Comparison of ENCODE assay signal across 32 cellular contexts in the genomic region with DNA sequence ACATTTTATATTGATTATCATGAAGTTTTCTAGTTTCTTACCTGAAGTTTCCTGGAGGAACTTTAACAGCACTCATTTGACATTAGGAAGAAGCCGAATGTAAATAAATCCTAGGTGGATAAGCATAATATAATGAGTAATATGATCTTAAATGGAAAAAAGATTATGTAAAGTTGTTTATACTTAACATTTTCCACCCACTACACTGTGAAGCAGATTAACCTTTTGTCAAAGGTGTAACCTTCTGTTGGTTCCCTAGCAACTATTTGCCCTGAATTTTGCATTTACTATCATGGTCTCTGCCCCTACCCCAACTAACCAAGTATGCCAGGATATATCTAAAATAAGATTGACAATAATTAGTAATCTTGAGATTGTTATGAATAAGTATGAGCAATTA. TPM values are rescaled to one million over a fixed set of nuclear protein-coding genes. Genes with fewer than 3 reads are reported as not detected.
"Had no signal": no experiment of that assay in that cellular context is flagged by ENCODE, and none has a peak within 500 bp of the region (broad histone marks: within the 10 kb centered on the region; RNA-seq: fewer than 3 reads in every experiment).

UGT2A1 (minus strand) TSS at position 101 of the 400 bp plus-strand sequence. CDS start 5,603 bp downstream, outside the sequence.

- H3K36me3 Mint-ChIP-seq: stimulated activated effector memory CD8-positive, alpha-beta T cell treated with anti-CD3 and anti-CD28 coated beads, Interleukin-12 subunit alpha, Interleukin-12 subunit beta, amount 100 ng/mL, for 72 hours; stimulated activated memory B cell treated with anti-CD40 and anti-IgM and Interleukin-4, amounts not matched to agents 10 μg/mL and 1 μg/mL and 100 μg/mL, for 72 hours; stimulated activated naive B cell treated with anti-CD40 and anti-IgM and Interleukin-4, amounts not matched to agents 10 μg/mL and 1 μg/mL and 100 μg/mL, for 72 hours; type B pancreatic cell had no signal

- H3K9me3 Mint-ChIP-seq: stimulated activated naive B cell treated with anti-CD40 and anti-IgM and Interleukin-4, amounts not matched to agents 10 μg/mL and 1 μg/mL and 100 μg/mL, for 72 hours; stimulated activated naive CD8-positive, alpha-beta T cell treated with anti-CD3 and anti-CD28 coated beads, Interleukin-15, amount 100 ng/mL, for 72 hours; stimulated activated naive CD8-positive, alpha-beta T cell treated with anti-CD3 and anti-CD28 coated beads, Interleukin-15, Interleukin-2, amounts not matched to agents 100 ng/mL and 50 ng/mL, for 24 hours; type B pancreatic cell had no signal

- H3K27me3 ChIP-seq: stomach, suprapubic skin, testis, thyroid gland, tibial artery, tibial nerve, transverse colon, upper lobe of left lung, upper lobe of right lung, uterus, vagina had no signal

- H3K4me1 ChIP-seq: stomach, suprapubic skin, testis, thyroid gland, tibial artery, tibial nerve, transverse colon, upper lobe of left lung, upper lobe of right lung, uterus, vagina had no signal

- DNase-seq: stimulated activated CD4-positive, alpha-beta T cell treated with anti-CD3 and anti-CD28 coated beads, Interleukin-2, amount 100 ng/mL, for 48 hours; stimulated activated CD4-positive, alpha-beta T cell treated with anti-CD3 and anti-CD28 coated beads, Interleukin-4, amount 100 ng/mL, for 1 hour; stimulated activated CD4-positive, alpha-beta T cell treated with anti-CD3 and anti-CD28 coated beads, Interleukin-4, amount 100 ng/mL, for 24 hours; stimulated activated CD4-positive, alpha-beta T cell treated with anti-CD3 and anti-CD28 coated beads, Interleukin-4, amount 100 ng/mL, for 4 hours; stimulated activated CD8-positive, alpha-beta memory T cell treated with anti-CD3 and anti-CD28 coated beads, Interleukin-4, amount 100 ng/mL, for 48 hours; stimulated activated naive B cell treated with anti-CD40 and anti-IgM and Interleukin-4, amounts not matched to agents 10 μg/mL and 1 μg/mL and 100 μg/mL, for 72 hours; stimulated activated naive CD4-positive, alpha-beta T cell; stimulated activated naive CD4-positive, alpha-beta T cell treated with Interleukin-2 at 50 U/mL for 16 hours; stimulated activated naive CD8-positive, alpha-beta T cell treated with anti-CD3 and anti-CD28 coated beads, Interleukin-15, amount 100 ng/mL, for 72 hours; stimulated activated naive CD8-positive, alpha-beta T cell treated with anti-CD3 and anti-CD28 coated beads, Interleukin-15, Interleukin-2, amounts not matched to agents 100 U/mL and 50 U/mL, for 24 hours; stomach; substantia nigra; testis; thyroid gland; tibial artery; transverse colon; trophoblast cell; upper lobe of left lung; upper lobe of right lung; uterus had no signal

- H3K4me1 Mint-ChIP-seq: stimulated activated effector memory CD8-positive, alpha-beta T cell treated with anti-CD3 and anti-CD28 coated beads, Interleukin-12 subunit alpha, Interleukin-12 subunit beta, amount 100 ng/mL, for 72 hours; stimulated activated memory B cell treated with anti-CD40 and anti-IgM and Interleukin-4, amounts not matched to agents 10 μg/mL and 1 μg/mL and 100 μg/mL, for 72 hours; stimulated activated naive B cell treated with anti-CD40 and anti-IgM and Interleukin-4, amounts not matched to agents 10 μg/mL and 1 μg/mL and 100 μg/mL, for 72 hours; stimulated activated naive CD8-positive, alpha-beta T cell treated with anti-CD3 and anti-CD28 coated beads, Interleukin-15, amount 100 ng/mL, for 72 hours had no signal

- H3K36me3 ChIP-seq: stomach, suprapubic skin, thoracic aorta, thyroid gland, tibial artery, tibial nerve, transverse colon, upper lobe of left lung, upper lobe of right lung, uterus, vagina had no signal

- H3K4me3 Mint-ChIP-seq: stimulated activated effector memory CD8-positive, alpha-beta T cell treated with anti-CD3 and anti-CD28 coated beads, Interleukin-12 subunit alpha, Interleukin-12 subunit beta, amount 100 ng/mL, for 72 hours; stimulated activated memory B cell treated with anti-CD40 and anti-IgM and Interleukin-4, amounts not matched to agents 10 μg/mL and 1 μg/mL and 100 μg/mL, for 72 hours; stimulated activated naive B cell treated with anti-CD40 and anti-IgM and Interleukin-4, amounts not matched to agents 10 μg/mL and 1 μg/mL and 100 μg/mL, for 72 hours; stimulated activated naive CD8-positive, alpha-beta T cell treated with anti-CD3 and anti-CD28 coated beads, Interleukin-15, amount 100 ng/mL, for 72 hours; stimulated activated naive CD8-positive, alpha-beta T cell treated with anti-CD3 and anti-CD28 coated beads, Interleukin-15, Interleukin-2, amounts not matched to agents 100 ng/mL and 50 ng/mL, for 24 hours; type B pancreatic cell had no signal

- H3K27ac Mint-ChIP-seq: stimulated activated effector memory CD8-positive, alpha-beta T cell treated with anti-CD3 and anti-CD28 coated beads, Interleukin-12 subunit alpha, Interleukin-12 subunit beta, amount 100 ng/mL, for 72 hours; stimulated activated memory B cell treated with anti-CD40 and anti-IgM and Interleukin-4, amounts not matched to agents 10 μg/mL and 1 μg/mL and 100 μg/mL, for 72 hours; stimulated activated naive B cell treated with anti-CD40 and anti-IgM and Interleukin-4, amounts not matched to agents 10 μg/mL and 1 μg/mL and 100 μg/mL, for 72 hours; stimulated activated naive CD8-positive, alpha-beta T cell treated with anti-CD3 and anti-CD28 coated beads, Interleukin-15, amount 100 ng/mL, for 72 hours; stimulated activated naive CD8-positive, alpha-beta T cell treated with anti-CD3 and anti-CD28 coated beads, Interleukin-15, Interleukin-2, amounts not matched to agents 100 ng/mL and 50 ng/mL, for 24 hours; type B pancreatic cell had no signal

- H3K9me3 ChIP-seq: stomach, suprapubic skin, testis, thoracic aorta, thyroid gland, tibial artery, tibial nerve, transverse colon, upper lobe of left lung, upper lobe of right lung, uterus, vagina had no signal

- H3K4me3 ChIP-seq: stomach, suprapubic skin, thoracic aorta, thyroid gland, tibial artery, tibial nerve, transverse colon, upper lobe of left lung, upper lobe of right lung, uterus, vagina had no signal

- H3K27me3 Mint-ChIP-seq: stimulated activated memory B cell treated with anti-CD40 and anti-IgM and Interleukin-4, amounts not matched to agents 10 μg/mL and 1 μg/mL and 100 μg/mL, for 72 hours; stimulated activated naive B cell treated with anti-CD40 and anti-IgM and Interleukin-4, amounts not matched to agents 10 μg/mL and 1 μg/mL and 100 μg/mL, for 72 hours; stimulated activated naive CD8-positive, alpha-beta T cell treated with anti-CD3 and anti-CD28 coated beads, Interleukin-15, amount 100 ng/mL, for 72 hours; type B pancreatic cell had no signal

- H3K27ac ChIP-seq: stomach, suprapubic skin, testis, thoracic aorta, thyroid gland, tibial artery, tibial nerve, transverse colon, upper lobe of left lung, upper lobe of right lung, uterus, vagina had no signal

RNA-seq across cellular contexts. Expression of gene UGT2A1, which starts in this region (rescaled TPM):
- total RNA-seq: stomach, subcutaneous adipose tissue, temporal lobe, thoracic aorta, thyroid gland, tibial nerve, transverse colon, upper lobe of right lung, ureter, urinary bladder, uterus, vagina had no signal
- polyA plus RNA-seq: stomach, urinary bladder had no signal
